ENCODE assay signal across 1 cellular context in genomic region chr15:90667063-90667754, GRCh38.
TF ChIP-seq lines count a peak whose summit lies in the region.

No MANE protein-coding gene starts in this region.

TF ChIP-seq in HepG2, 621 proteins besides CTCF, POLR2A, EP300 and RAD21 (continued from another document):
- TF ChIP-seq, protein P1, sequence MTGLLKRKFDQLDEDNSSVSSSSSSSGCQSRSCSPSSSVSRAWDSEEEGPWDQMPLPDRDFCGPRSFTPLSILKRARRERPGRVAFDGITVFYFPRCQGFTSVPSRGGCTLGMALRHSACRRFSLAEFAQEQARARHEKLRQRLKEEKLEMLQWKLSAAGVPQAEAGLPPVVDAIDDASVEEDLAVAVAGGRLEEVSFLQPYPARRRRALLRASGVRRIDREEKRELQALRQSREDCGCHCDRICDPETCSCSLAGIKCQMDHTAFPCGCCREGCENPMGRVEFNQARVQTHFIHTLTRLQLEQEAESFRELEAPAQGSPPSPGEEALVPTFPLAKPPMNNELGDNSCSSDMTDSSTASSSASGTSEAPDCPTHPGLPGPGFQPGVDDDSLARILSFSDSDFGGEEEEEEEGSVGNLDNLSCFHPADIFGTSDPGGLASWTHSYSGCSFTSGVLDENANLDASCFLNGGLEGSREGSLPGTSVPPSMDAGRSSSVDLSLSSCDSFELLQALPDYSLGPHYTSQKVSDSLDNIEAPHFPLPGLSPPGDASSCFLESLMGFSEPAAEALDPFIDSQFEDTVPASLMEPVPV (CRISPR knock-in tag; IDR thresholded peaks at IDR 0.05): no peak
- TF ChIP-seq MNT (IDR thresholded peaks at IDR 0.05): 0 out of 2 replicates have a peak, but pooled peaks have one; percentile 2
- TF ChIP-seq ZNF337 (CRISPR knock-in tag; IDR thresholded peaks at IDR 0.05; ENCODE audit: borderline replicate concordance, low read depth): 0 out of 2 replicates have a peak, but pooled peaks have one; percentile 30
- TF ChIP-seq ZNF687 (CRISPR knock-in tag; IDR thresholded peaks at IDR 0.05): peak; percentile 59
- no peak for TF ChIP-seq ZNF589 (CRISPR knock-in tag; conservative IDR thresholded peaks at IDR 0.05)
- TF ChIP-seq SP140L (CRISPR knock-in tag; IDR thresholded peaks at IDR 0.05; ENCODE audit: borderline replicate concordance): no peak
